In genomic region chr6:13485923-13486557, GRCh38 we compare ENCODE assay signal across 8 cellular contexts. TPM values are rescaled to one million over a fixed set of nuclear protein-coding genes. Genes with fewer than 3 reads are reported as not detected.
DNase-seq lines count a peak whose midpoint lies in the region; ATAC-seq and TF ChIP-seq lines count a peak whose summit lies in the region.

No MANE protein-coding gene starts in this region.

- WGBS in suprapubic skin: 1% methylated on average over 38 of the region's 38 CpGs

- H3K4me3 ChIP-seq in mucosa of descending colon: peak overlapping the region; percentile 57
- H3K4me3 ChIP-seq in suprapubic skin: peak overlapping the region; percentile 94

- peak overlapping the region; percentile 80 for H3K27ac ChIP-seq in epithelial cell of prostate
- H3K27ac ChIP-seq in suprapubic skin: peak overlapping the region; percentile 94

- no peaks in the 10 kb centered on the region for H3K27me3 ChIP-seq in suprapubic skin

- ATAC-seq in mucosa of descending colon (peak; percentile 8), HG02678 (IDR thresholded peaks at IDR 0.05; ENCODE audit: unreplicated experiment) (no peak)

- CTCF ChIA-PET in activated CD4-positive, alpha-beta T cell treated with anti-CD3 and anti-CD28 coated beads, Interleukin-2, amount 10 ng/mL, durations not matched to agents 7 days and 5 days (lab: Charles Lee): interaction anchor here (0.6 to 2.4 kb wide), 7 partner anchors 62 to 306 kb away, joined by 3 to 8 read pairs (median 3); no protein-coding TSS in a partner anchor

- peaks cover 1% of the 10 kb centered on the region for H3K27me3 Mint-ChIP-seq in activated CD4-positive, alpha-beta T cell treated with anti-CD3 and anti-CD28 coated beads, Interleukin-2, amount 10 ng/mL, durations not matched to agents 7 days and 5 days

- H3K4me1 ChIP-seq in mucosa of descending colon (ENCODE audit: low read depth) (peaks cover 11% of the 10 kb centered on the region), suprapubic skin (peaks cover 45% of the 10 kb centered on the region)

- TF ChIP-seq CTCF in mucosa of descending colon (IDR thresholded peaks at IDR 0.05): no peak
- TF ChIP-seq CTCF in suprapubic skin (IDR thresholded peaks at IDR 0.05): no peak

- no peak for TF ChIP-seq POLR2A in suprapubic skin (IDR thresholded peaks at IDR 0.05)

- peak overlapping the region; percentile 66 for H3K27ac Mint-ChIP-seq in activated CD4-positive, alpha-beta T cell treated with anti-CD3 and anti-CD28 coated beads, Interleukin-2, amount 10 ng/mL, durations not matched to agents 7 days and 5 days

- DNase-seq in NK-92 treated with Interleukin-12 subunit alpha and Interleukin-12 subunit beta, amount 100 ng/mL, for 24 hours (lab: John Stamatoyannopoulos, UW): peak; percentile 29
- no peak for DNase-seq in NK-92 (lab: John Stamatoyannopoulos, UW; ENCODE audit: unreplicated experiment)
- DNase-seq in NCI-H2029 treated with DMSO at 0.1 percent for 48 hours (lab: John Stamatoyannopoulos, UW): peak; percentile 43
- peak; percentile 36 for DNase-seq in activated CD4-positive, alpha-beta T cell treated with anti-CD3 and anti-CD28 coated beads, Interleukin-2, amount 10 ng/mL, durations not matched to agents 7 days and 5 days
- DNase-seq in epithelial cell of prostate (ENCODE audit: low read depth, low spot score): no peak
- peak; percentile 52 to 61 (median 57) for DNase-seq in mucosa of descending colon
- DNase-seq in suprapubic skin (ENCODE audit: low spot score in 2 of 2): no peak

- no peaks in the 10 kb centered on the region for H3K9me3 Mint-ChIP-seq in activated CD4-positive, alpha-beta T cell treated with anti-CD3 and anti-CD28 coated beads, Interleukin-2, amount 10 ng/mL, durations not matched to agents 7 days and 5 days

- H3K9me3 ChIP-seq in mucosa of descending colon (no peaks in the 10 kb centered on the region), suprapubic skin (no peaks in the 10 kb centered on the region)

- no peak for TF ChIP-seq EP300 in suprapubic skin (IDR thresholded peaks at IDR 0.05)

- intact Hi-C loops in mucosa of descending colon (cut with DNase I, micrococcal nuclease): no loop called here

- H3K4me1 Mint-ChIP-seq in activated CD4-positive, alpha-beta T cell treated with anti-CD3 and anti-CD28 coated beads, Interleukin-2, amount 10 ng/mL, durations not matched to agents 7 days and 5 days: peaks cover 51% of the 10 kb centered on the region

- POLR2A ChIA-PET in activated CD4-positive, alpha-beta T cell treated with anti-CD3 and anti-CD28 coated beads, Interleukin-2, amount 10 ng/mL, durations not matched to agents 7 days and 5 days (lab: Charles Lee): interaction anchor here (0.6 kb wide), 1 partner anchor 109 kb away, joined by 3 read pairs; no protein-coding TSS in a partner anchor

- no peaks in the 10 kb centered on the region for H3K36me3 Mint-ChIP-seq in activated CD4-positive, alpha-beta T cell treated with anti-CD3 and anti-CD28 coated beads, Interleukin-2, amount 10 ng/mL, durations not matched to agents 7 days and 5 days (ENCODE audit: low read depth)

- H3K36me3 ChIP-seq in mucosa of descending colon (ENCODE audit: low read depth) (no peaks in the 10 kb centered on the region), suprapubic skin (no peaks in the 10 kb centered on the region)

- peak overlapping the region; percentile 69 for H3K4me3 Mint-ChIP-seq in activated CD4-positive, alpha-beta T cell treated with anti-CD3 and anti-CD28 coated beads, Interleukin-2, amount 10 ng/mL, durations not matched to agents 7 days and 5 days

RNA-seq across cellular contexts. Expression of gene GFOD1, which starts 1.4 kb away (rescaled TPM):
- total RNA-seq in activated CD4-positive, alpha-beta T cell treated with anti-CD3 and anti-CD28 coated beads, Interleukin-2, amount 10 ng/mL, durations not matched to agents 7 days and 5 days: 1 to 10 TPM; 2.4 TPM
- total RNA-seq in mucosa of descending colon: 10 to 100 TPM; 10.4 to 22.4 (median 13.2) TPM
- total RNA-seq in suprapubic skin: 10 to 100 TPM in 3 of 4 donors, 1 to 10 TPM in 1; 7.5 to 15.2 (median 13.7) TPM

Comparison
In these comparisons a context has a peak if more than half of its experiments do, and no peak if none do; other contexts are left out.
1. DNase-seq: peak in NK-92 treated with Interleukin-12 subunit alpha and Interleukin-12 subunit beta, amount 100 ng/mL, for 24 hours (single experiment), NCI-H2029 treated with DMSO at 0.1 percent for 48 hours (single experiment), activated CD4-positive, alpha-beta T cell treated with anti-CD3 and anti-CD28 coated beads, Interleukin-2, amount 10 ng/mL, durations not matched to agents 7 days and 5 days (single experiment) and mucosa of descending colon (3 of 3); none in NK-92 (single experiment), epithelial cell of prostate (single experiment) and suprapubic skin (0 of 2).